In genomic region chr20:62066339-62066982, GRCh38 we compare ENCODE assay signal across 8 cellular contexts. TPM values are rescaled to one million over a fixed set of nuclear protein-coding genes. Genes with fewer than 3 reads are reported as not detected.
A peak's percentile ranks its signal among the peaks of the same experiment; 100 is the strongest.
DNase-seq lines count a peak whose midpoint lies in the region; ATAC-seq and TF ChIP-seq lines count a peak whose summit lies in the region.

No MANE protein-coding gene starts in this region.

- no peak for TF ChIP-seq CTCF in brain (conservative IDR thresholded peaks at IDR 0.05)

- H3K27ac Mint-ChIP-seq in brain, result peak overlapping the region; percentile 96 to 99 (median 98)

- peaks cover 19% of the 10 kb centered on the region for H3K36me3 ChIP-seq in iPS-20b (ENCODE audit: insufficient read depth, low read depth, low read length)
- no peaks in the 10 kb centered on the region for H3K36me3 ChIP-seq in skeletal muscle satellite cell (ENCODE audit: insufficient read depth, low read length)

- peak overlapping the region; percentile 94 for H3K27ac ChIP-seq in iPS-20b (ENCODE audit: low read length)

- in situ Hi-C loops in SK-MEL-5 (cut with HindIII; ENCODE audit: low pct_unique_long_range_greater_than_20kb, low sequenced_read_pairs), result no loop called here

- H3K4me1 Mint-ChIP-seq in brain, result peaks cover 49% of the 10 kb centered on the region

- H3K9me3 ChIP-seq in iPS-20b (ENCODE audit: insufficient read depth, low read depth, low read length) (no peaks in the 10 kb centered on the region), skeletal muscle satellite cell (replicated peaks; ENCODE audit: low read length) (no peaks in the 10 kb centered on the region)

- H3K27me3 ChIP-seq in iPS-20b (ENCODE audit: insufficient read depth, low read length) (no peaks in the 10 kb centered on the region), skeletal muscle satellite cell (ENCODE audit: control insufficient read depth, insufficient read depth, low read length) (peaks cover 4% of the 10 kb centered on the region)

- H3K27me3 Mint-ChIP-seq in brain, result peaks cover 3% of the 10 kb centered on the region

- peak overlapping the region; percentile 66 for H3K4me3 ChIP-seq in Jurkat, Clone E6-1 (ENCODE audit: low read length)
- H3K4me3 ChIP-seq in iPS-20b (ENCODE audit: low read length), result peak overlapping the region; percentile 86
- H3K4me3 ChIP-seq in skeletal muscle satellite cell (ENCODE audit: low read length), result peak overlapping the region; percentile 77

- H3K9ac ChIP-seq in iPS-20b (ENCODE audit: low read depth, low read length) (peak overlapping the region; percentile 90; the same call in 1 of the 2 replicates), skeletal muscle satellite cell (ENCODE audit: low read depth, low read length) (peak overlapping the region; percentile 87)

- H3K36me3 Mint-ChIP-seq in brain, result no peaks in the 10 kb centered on the region

- H3K4me1 ChIP-seq in iPS-20b (ENCODE audit: insufficient read depth, low read length) (peaks cover 4% of the 10 kb centered on the region; the same call in 1 of the 2 replicates), skeletal muscle satellite cell (ENCODE audit: control insufficient read depth, insufficient read depth, low read length) (peaks cover 26% of the 10 kb centered on the region)

- H3K4me2 ChIP-seq in skeletal muscle satellite cell (ENCODE audit: low read length), result peak overlapping the region; percentile 99

- peaks cover 0 to 8% (median 0%) of the 10 kb centered on the region in 5 experiments for H3K9me3 Mint-ChIP-seq in brain

- H3K4me3 Mint-ChIP-seq in brain, result peak overlapping the region; percentile 88 to 94 (median 90)

- DNase-seq in DMS53 treated with DMSO at 0.1 percent for 48 hours (lab: John Stamatoyannopoulos, UW; ENCODE audit: unreplicated experiment) (peak; percentile 25), SK-MEL-5 (ENCODE audit: low read depth, low spot score) (peak; percentile 42)
- no peak for DNase-seq in Jurkat, Clone E6-1 (ENCODE audit: low read depth, low spot score)

- ATAC-seq in GM21529 (IDR thresholded peaks at IDR 0.05; ENCODE audit: unreplicated experiment) (peak; percentile 21), GM18870 (IDR thresholded peaks at IDR 0.05; ENCODE audit: unreplicated experiment) (no peak)

RNA-seq across cellular contexts. Expression of gene TAF4, which starts 0.8 kb away (rescaled TPM):
- polyA plus RNA-seq in Jurkat, Clone E6-1 (2012; ENCODE audit: insufficient read depth, insufficient read length), result 29.5 TPM
- 3.4 and 3.6 TPM in 2 replicates for total RNA-seq in SK-MEL-5 (2014; rRNA removed; shearing (Covaris generic))
- polyA plus RNA-seq in SK-MEL-5 (2015; cell fraction: cytosol; rRNA removed), result 24.9 and 32.7 TPM in 2 replicates
- polyA plus RNA-seq in SK-MEL-5 (2015; cell fraction: nucleus; rRNA removed), result 15.8 and 17.0 TPM in 2 replicates
- polyA plus RNA-seq in brain (ENCODE audit: insufficient read depth, low read depth, low replicate concordance), result 15.1 TPM
- 3.7 and 6.8 TPM in 2 replicates for total RNA-seq in skeletal muscle satellite cell (2012; rRNA removed)

RNA-seq across cellular contexts. Expression of gene LSM14B, which starts 55.8 kb away (rescaled TPM):
- 60.7 TPM for polyA plus RNA-seq in Jurkat, Clone E6-1 (2012; ENCODE audit: insufficient read depth, insufficient read length)
- total RNA-seq in SK-MEL-5 (2014; rRNA removed; shearing (Covaris generic)), result 40.4 and 43.2 TPM in 2 replicates
- polyA plus RNA-seq in SK-MEL-5 (2015; cell fraction: cytosol; rRNA removed), result 59.1 and 77.3 TPM in 2 replicates
- 59.9 and 63.3 TPM in 2 replicates for polyA plus RNA-seq in SK-MEL-5 (2015; cell fraction: nucleus; rRNA removed)
- polyA plus RNA-seq in brain (ENCODE audit: insufficient read depth, low read depth, low replicate concordance), result 171 TPM
- total RNA-seq in skeletal muscle satellite cell (2012; rRNA removed), result 23.6 and 27.5 TPM in 2 replicates
